In the genomic region with DNA sequence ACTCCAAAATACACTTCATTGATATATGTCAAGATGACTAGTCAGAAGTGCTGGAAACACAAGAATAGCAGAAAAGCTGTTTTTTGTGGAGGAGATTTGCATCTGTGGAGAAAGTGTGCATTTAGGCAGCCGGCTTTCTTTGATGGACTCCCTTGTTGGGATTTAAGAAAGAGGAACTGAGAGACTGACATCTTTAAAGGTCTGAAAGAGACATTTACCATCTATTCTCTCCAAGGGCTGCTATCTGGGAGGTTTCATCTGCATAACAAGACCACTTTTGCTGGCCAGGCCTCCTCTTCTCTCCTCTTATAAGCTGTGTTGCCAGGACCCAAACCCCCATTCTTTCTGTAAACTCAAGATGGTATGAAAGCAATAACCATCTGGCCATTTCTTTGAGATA, we compare ENCODE assay signal across 26 cellular contexts.
DNase-seq lines count a peak whose midpoint lies in the region; ATAC-seq and TF ChIP-seq lines count a peak whose summit lies in the region.
"Had no signal": no experiment of that assay in that cellular context is flagged by ENCODE, and none has a peak within 500 bp of the region (broad histone marks: within the 10 kb centered on the region; RNA-seq: fewer than 3 reads in every experiment).

No MANE protein-coding gene starts in this region.

- POLR2A ChIA-PET in OCI-LY7 (lab: Charles Lee): interaction anchor here (0.6 to 1.4 kb wide), 3 partner anchors 33 to 410 kb away, joined by 3 read pairs; no protein-coding TSS in a partner anchor

- peaks cover 2% of the 10 kb centered on the region for H3K36me3 Mint-ChIP-seq in neural progenitor cell
- H3K36me3 Mint-ChIP-seq in T-helper 17 cell (ENCODE audit: low read depth): no peaks in the 10 kb centered on the region
- H3K36me3 Mint-ChIP-seq: CD8-positive, alpha-beta T cell had no signal

- H3K4me1 Mint-ChIP-seq in neural progenitor cell: peaks cover 7% of the 10 kb centered on the region
- H3K4me1 Mint-ChIP-seq in T-helper 17 cell: no peaks in the 10 kb centered on the region

- 38% methylated on average over 1 of the region's 1 CpG for WGBS in HUES64

- H3K27ac Mint-ChIP-seq in neural progenitor cell: no peak overlapping the region
- no peak overlapping the region for H3K27ac Mint-ChIP-seq in T-helper 17 cell
- H3K27ac Mint-ChIP-seq: CD8-positive, alpha-beta T cell had no signal

- no peaks in the 10 kb centered on the region for H3K9me2 ChIP-seq in OCI-LY7 (ENCODE audit: insufficient read depth, low read length)

- no peaks in the 10 kb centered on the region for H3K27me3 Mint-ChIP-seq in neural progenitor cell (ENCODE audit: insufficient read depth, low read depth)
- H3K27me3 Mint-ChIP-seq in T-helper 17 cell: no peaks in the 10 kb centered on the region

- H3K36me3 ChIP-seq in HUES64 (ENCODE audit: insufficient read depth, low read length): no peaks in the 10 kb centered on the region
- no peaks in the 10 kb centered on the region; the same call in 1 of the 2 replicates for H3K36me3 ChIP-seq in OCI-LY7 (ENCODE audit: insufficient read depth, low read length)
- H3K36me3 ChIP-seq in neural progenitor cell: no peaks in the 10 kb centered on the region

- no peaks in the 10 kb centered on the region for H4K20me1 ChIP-seq in OCI-LY7 (ENCODE audit: insufficient read depth, low read length)
- H4K20me1 ChIP-seq in neural progenitor cell (ENCODE audit: low read depth): no peaks in the 10 kb centered on the region

- H3K9me3 ChIP-seq in HUES64 (ENCODE audit: insufficient read depth, low read depth, low read length) (no peaks in the 10 kb centered on the region), OCI-LY7 (ENCODE audit: low read length) (no peaks in the 10 kb centered on the region; the same call in 1 of the 2 replicates), neural progenitor cell (ENCODE audit: low read depth) (no peaks in the 10 kb centered on the region), T-helper 17 cell (ENCODE audit: control insufficient read depth, low read length, poor library complexity, severe bottlenecking) (no peaks in the 10 kb centered on the region)

- peaks cover 26% of the 10 kb centered on the region for H3K9me3 Mint-ChIP-seq in neural progenitor cell
- H3K9me3 Mint-ChIP-seq: CD8-positive, alpha-beta T cell had no signal

- H3K9ac ChIP-seq in HUES64 (ENCODE audit: low read depth, low read length): no peak overlapping the region
- no peak overlapping the region for H3K9ac ChIP-seq in neural progenitor cell

- H3K4me2 ChIP-seq in OCI-LY7 (ENCODE audit: low read length) (peak overlapping the region; percentile 78), neural progenitor cell (peak overlapping the region; percentile 11)
- H3K4me2 ChIP-seq: PC-9 had no signal

- H3K79me2 ChIP-seq in OCI-LY7 (ENCODE audit: insufficient read depth, low read depth, low read length): no peaks in the 10 kb centered on the region
- H3K79me2 ChIP-seq in neural progenitor cell (ENCODE audit: low read depth): no peaks in the 10 kb centered on the region

- CTCF ChIA-PET in OCI-LY7 (lab: Charles Lee; ENCODE audit: unreplicated experiment): no interaction called here

- TF ChIP-seq CTCF in OCI-LY7 (conservative IDR thresholded peaks at IDR 0.05; ENCODE audit: low read length) (no peak), neural progenitor cell (IDR thresholded peaks at IDR 0.05) (no peak)

- DNase-seq in OCI-LY7 (ENCODE audit: low spot score) (peak; percentile 84), neural progenitor cell (ENCODE audit: low spot score) (no peak), AG08396 (ENCODE audit: low spot score) (no peak), T-helper 17 cell (no peak), amygdala (lab: John Stamatoyannopoulos, UW) (no peak)
- DNase-seq in activated CD4-positive, alpha-beta T cell treated with anti-CD3 and anti-CD28 coated beads, Interleukin-2, amount 50 U/mL, for 4 hours: no peak
- DNase-seq: C1 segment of cervical spinal cord; CD8-positive, alpha-beta T cell; DND-41; GOT3; HCEC 1CT; KBM-7; NCI-H1694; NCI-H2081; NCI-H2171; NCI-H345; NCI-H524; PC-9; SHP77 treated with DMSO at 0.1 percent for 48 hours; SW 1271; T-helper 2 cell had no signal

- intact Hi-C loops in OCI-LY7 (cut with micrococcal nuclease; ENCODE audit: unreplicated experiment): loop anchor here (1.0 to 10.0 kb wide), 3 partner anchors 259 to 481 kb away; no protein-coding TSS in a partner anchor

- peak; percentile 67 for ATAC-seq in GM19395 (IDR thresholded peaks at IDR 0.05; ENCODE audit: unreplicated experiment)
- no peak for ATAC-seq in T-helper 17 cell
- ATAC-seq: CD8-positive, alpha-beta T cell; HepG2 had no signal

- H2AFZ ChIP-seq in OCI-LY7 (ENCODE audit: low read length) (peak overlapping the region; percentile 53; the same call in 1 of the 2 replicates), neural progenitor cell (replicated peaks) (peak overlapping the region; percentile 50)
- H2AFZ ChIP-seq: PC-9 had no signal

- H3K27ac ChIP-seq in HUES64 (ENCODE audit: low read depth, low read length) (peak overlapping the region; percentile 41; the same call in 1 of the 2 replicates), OCI-LY7 (ENCODE audit: low read depth, low read length, poor library complexity, severe bottlenecking) (peak overlapping the region; percentile 99), neural progenitor cell (no peak overlapping the region)
- H3K27ac ChIP-seq: PC-9, RWPE1, SK-N-MC had no signal

- H3F3A ChIP-seq in neural progenitor cell (ENCODE audit: low read depth): no peaks in the 10 kb centered on the region

- no peaks in the 10 kb centered on the region for H3K27me3 ChIP-seq in HUES64 (ENCODE audit: insufficient read depth, low read length)
- H3K27me3 ChIP-seq in neural progenitor cell: no peaks in the 10 kb centered on the region

- H3K4me1 ChIP-seq in HUES64 (ENCODE audit: insufficient read depth, low read length) (0 out of 2 replicates have a peak, but pooled peaks cover 4% of the 10 kb centered on the region), OCI-LY7 (ENCODE audit: insufficient read depth, low read length, poor library complexity, severe bottlenecking) (peaks cover 43% of the 10 kb centered on the region), neural progenitor cell (peaks cover 7% of the 10 kb centered on the region)

- H3K4me3 ChIP-seq in HUES64 (ENCODE audit: low read length): no peak overlapping the region
- H3K4me3 ChIP-seq in OCI-LY7 (ENCODE audit: low read depth, low read length, poor library complexity, severe bottlenecking): peak overlapping the region; percentile 50
- no peak overlapping the region for H3K4me3 ChIP-seq in neural progenitor cell
- H3K4me3 ChIP-seq: PC-9, SK-N-MC had no signal

- BruUV-seq in OCI-LY7 (replicated peaks; lab: Mats Ljungman, UMichigan): no TSS peak

- no peak overlapping the region for H3K4me3 Mint-ChIP-seq in neural progenitor cell
- H3K4me3 Mint-ChIP-seq in T-helper 17 cell: no peak overlapping the region
- H3K4me3 Mint-ChIP-seq: CD8-positive, alpha-beta T cell had no signal
